19 cellular contexts compared by ENCODE assay signal in the genomic region with DNA sequence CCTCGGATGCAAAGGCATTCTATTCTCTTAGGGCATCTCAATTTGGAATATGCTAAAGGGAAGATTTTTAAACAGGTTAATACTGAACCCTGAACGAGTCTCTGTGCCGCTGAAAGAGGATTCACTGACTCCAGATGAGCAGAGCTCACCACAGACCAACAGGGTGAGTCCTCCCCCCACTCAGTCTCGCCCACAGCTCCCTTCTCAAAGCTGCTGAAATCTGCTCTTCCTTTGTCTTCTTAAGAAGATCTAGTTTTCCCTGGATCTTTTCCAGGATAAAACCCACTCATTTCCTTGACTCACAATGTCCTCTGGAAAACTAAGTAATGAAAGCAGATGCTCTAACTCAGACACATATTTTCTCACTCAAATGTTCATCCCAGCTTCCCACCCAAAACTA.
DNase-seq lines count a peak whose midpoint lies in the region; ATAC-seq and TF ChIP-seq lines count a peak whose summit lies in the region.
"Had no signal": no experiment of that assay in that cellular context is flagged by ENCODE, and none has a peak within 500 bp of the region (broad histone marks: within the 10 kb centered on the region; RNA-seq: fewer than 3 reads in every experiment).

No MANE protein-coding gene starts in this region.

- ATAC-seq in GM23338 (no peak), GM21381 (IDR thresholded peaks at IDR 0.05; ENCODE audit: unreplicated experiment) (no peak), GM21619 (IDR thresholded peaks at IDR 0.05; ENCODE audit: unreplicated experiment) (no peak), GM19455 (IDR thresholded peaks at IDR 0.05; ENCODE audit: unreplicated experiment) (no peak)
- ATAC-seq: activated naive CD8-positive, alpha-beta T cell treated with anti-CD3 and anti-CD28 coated beads, Interleukin-2, amount 50 U/mL, for 24 hours; left ventricle myocardium superior; stimulated activated effector memory CD8-positive, alpha-beta T cell treated with anti-CD3 and anti-CD28 coated beads, Interleukin-12 subunit alpha, Interleukin-12 subunit beta, amount 100 ng/mL, for 72 hours had no signal

- H3K9ac ChIP-seq in adipocyte (ENCODE audit: low read length): no peak overlapping the region
- H3K9ac ChIP-seq: parathyroid adenoma had no signal

- peaks cover 3% of the 10 kb centered on the region; the same call in 1 of the 3 replicates for H3K9me3 Mint-ChIP-seq in GM23338
- H3K9me3 Mint-ChIP-seq: activated naive CD8-positive, alpha-beta T cell treated with anti-CD3 and anti-CD28 coated beads, Interleukin-2, amount 50 U/mL, for 24 hours; activated T-helper 2 cell treated with anti-CD3 and anti-CD28 coated beads, Interferon-gamma antibody, Interleukin-2, Interleukin-4, amounts not matched to agents 10 μg/mL and 5 μg/mL and 100 μg/mL, durations not matched to agents 14 hours and 24 hours and 36 hours had no signal

- no peaks in the 10 kb centered on the region for H3F3A ChIP-seq in GM23338 (replicated peaks; ENCODE audit: low read depth)

- H3K36me3 ChIP-seq in GM23338 (ENCODE audit: insufficient read depth) (no peaks in the 10 kb centered on the region), adipocyte (ENCODE audit: control insufficient read depth, insufficient read depth, low read length, severe bottlenecking) (no peaks in the 10 kb centered on the region), kidney epithelial cell (ENCODE audit: control insufficient read depth, insufficient read depth, low read length) (no peaks in the 10 kb centered on the region)
- H3K36me3 ChIP-seq: spleen, tibial nerve had no signal

- H3K4me2 ChIP-seq in GM23338: no peak overlapping the region

- H3K27ac Mint-ChIP-seq in GM23338: peak overlapping the region; percentile 36; the same call in 1 of the 2 replicates
- H3K27ac Mint-ChIP-seq: activated naive CD8-positive, alpha-beta T cell treated with anti-CD3 and anti-CD28 coated beads, Interleukin-2, amount 50 U/mL, for 24 hours; activated T-helper 2 cell treated with anti-CD3 and anti-CD28 coated beads, Interferon-gamma antibody, Interleukin-2, Interleukin-4, amounts not matched to agents 10 μg/mL and 5 μg/mL and 100 μg/mL, durations not matched to agents 14 hours and 24 hours and 36 hours; CD14-positive monocyte; endodermal cell; stimulated activated effector memory CD8-positive, alpha-beta T cell treated with anti-CD3 and anti-CD28 coated beads, Interleukin-12 subunit alpha, Interleukin-12 subunit beta, amount 100 ng/mL, for 72 hours had no signal

- no peaks in the 10 kb centered on the region for H3K27me3 Mint-ChIP-seq in GM23338 (ENCODE audit: insufficient read depth, low read depth, poor library complexity)

- peaks cover 8% of the 10 kb centered on the region for H3K9me3 ChIP-seq in adipocyte (ENCODE audit: control insufficient read depth, low read length)

- H3K4me3 ChIP-seq in GM23338 (no peak overlapping the region), adipocyte (ENCODE audit: low read length) (no peak overlapping the region), kidney epithelial cell (ENCODE audit: low read depth, low read length) (no peak overlapping the region)
- H3K4me3 ChIP-seq: spleen, tibial nerve had no signal

- peak overlapping the region; percentile 49; the same call in 1 of the 2 replicates for H2AFZ ChIP-seq in GM23338
- H2AFZ ChIP-seq: parathyroid adenoma had no signal

- no peaks in the 10 kb centered on the region for H3K9me2 ChIP-seq in GM23338 (ENCODE audit: insufficient read depth)

- H3K27ac ChIP-seq in GM23338 (ENCODE audit: low read depth): no peak overlapping the region
- H3K27ac ChIP-seq: parathyroid adenoma, spleen, tibial nerve had no signal

- H3K27me3 ChIP-seq in GM23338 (ENCODE audit: insufficient read depth) (no peaks in the 10 kb centered on the region), adipocyte (replicated peaks; ENCODE audit: control insufficient read depth, insufficient read depth, low read length) (no peaks in the 10 kb centered on the region), kidney epithelial cell (ENCODE audit: control insufficient read depth, insufficient read depth, low read length) (no peaks in the 10 kb centered on the region)
- H3K27me3 ChIP-seq: spleen, tibial nerve had no signal

- H3K4me1 Mint-ChIP-seq in GM23338: peaks cover 7% of the 10 kb centered on the region
- H3K4me1 Mint-ChIP-seq: activated naive CD8-positive, alpha-beta T cell treated with anti-CD3 and anti-CD28 coated beads, Interleukin-2, amount 50 U/mL, for 24 hours; CD14-positive monocyte; endodermal cell; stimulated activated effector memory CD8-positive, alpha-beta T cell treated with anti-CD3 and anti-CD28 coated beads, Interleukin-12 subunit alpha, Interleukin-12 subunit beta, amount 100 ng/mL, for 72 hours had no signal

- H3K4me1 ChIP-seq in GM23338 (ENCODE audit: insufficient read depth) (no peaks in the 10 kb centered on the region), adipocyte (ENCODE audit: control insufficient read depth, insufficient read depth, low read length) (peaks cover 8% of the 10 kb centered on the region)
- H3K4me1 ChIP-seq: parathyroid adenoma, spleen had no signal

- H3K36me3 Mint-ChIP-seq in GM23338 (ENCODE audit: low read depth): peaks cover 2% of the 10 kb centered on the region; the same call in 2 of the 3 replicates
- H3K36me3 Mint-ChIP-seq: CD14-positive monocyte; stimulated activated effector memory CD8-positive, alpha-beta T cell treated with anti-CD3 and anti-CD28 coated beads, Interleukin-12 subunit alpha, Interleukin-12 subunit beta, amount 100 ng/mL, for 72 hours had no signal

- no peak overlapping the region for H3K4me3 Mint-ChIP-seq in GM23338
- H3K4me3 Mint-ChIP-seq: activated naive CD8-positive, alpha-beta T cell treated with anti-CD3 and anti-CD28 coated beads, Interleukin-2, amount 50 U/mL, for 24 hours; CD14-positive monocyte; endodermal cell; stimulated activated effector memory CD8-positive, alpha-beta T cell treated with anti-CD3 and anti-CD28 coated beads, Interleukin-12 subunit alpha, Interleukin-12 subunit beta, amount 100 ng/mL, for 72 hours had no signal

- no peak for TF ChIP-seq CTCF in GM23338 (conservative IDR thresholded peaks at IDR 0.05; ENCODE audit: low read depth in 2 of 2)
- no peak for TF ChIP-seq CTCF in kidney epithelial cell (IDR thresholded peaks at IDR 0.05; ENCODE audit: insufficient read depth, low read length, poor library complexity, severe bottlenecking)

- no peaks in the 10 kb centered on the region for H4K20me1 ChIP-seq in GM23338 (replicated peaks; ENCODE audit: insufficient read depth)

- H3K79me2 ChIP-seq in GM23338 (replicated peaks; ENCODE audit: insufficient read depth): no peaks in the 10 kb centered on the region
- H3K79me2 ChIP-seq: parathyroid adenoma had no signal

- DNase-seq in GM23338 (ENCODE audit: low spot score) (no peak), adipocyte (ENCODE audit: low read depth) (peak; percentile 11), kidney epithelial cell (ENCODE audit: low read depth) (peak; percentile 9), superior temporal gyrus (ENCODE audit: extremely low spot score) (peak; percentile 73)
- DNase-seq: activated naive CD8-positive, alpha-beta T cell treated with anti-CD3 and anti-CD28 coated beads, Interleukin-2, amount 50 U/mL, for 24 hours; endodermal cell; left ventricle myocardium superior; NCI-H2029; NCI-H524 treated with DMSO at 0.1 percent for 48 hours; SHP77 treated with DMSO at 0.1 percent for 48 hours; spleen had no signal

TF ChIP-seq in GM23338, 12 proteins besides CTCF, POLR2A, EP300 and RAD21 (continues in another document):
- no peak for TF ChIP-seq EZH2 (IDR thresholded peaks at IDR 0.05; ENCODE audit: low read depth, unreplicated experiment)
- TF ChIP-seq NANOG (IDR thresholded peaks at IDR 0.05; ENCODE audit: borderline replicate concordance): no peak
- TF ChIP-seq EZH2phosphoT487 (IDR thresholded peaks at IDR 0.05; ENCODE audit: unreplicated experiment): no peak
- no peak for TF ChIP-seq POLR2AphosphoS5 (IDR thresholded peaks at IDR 0.05; ENCODE audit: low read depth)
- TF ChIP-seq CREB1 (CRISPR knock-in tag; IDR thresholded peaks at IDR 0.05; ENCODE audit: low read depth): no peak
- no peak for TF ChIP-seq JUNB (IDR thresholded peaks at IDR 0.05; ENCODE audit: unreplicated experiment)
- no peak for TF ChIP-seq ZNF114 (CRISPR knock-in tag; IDR thresholded peaks at IDR 0.05)
- TF ChIP-seq ZNF331 (CRISPR knock-in tag; IDR thresholded peaks at IDR 0.05; ENCODE audit: low read depth): no peak
